7 cellular contexts compared by ENCODE assay signal in the genomic region with DNA sequence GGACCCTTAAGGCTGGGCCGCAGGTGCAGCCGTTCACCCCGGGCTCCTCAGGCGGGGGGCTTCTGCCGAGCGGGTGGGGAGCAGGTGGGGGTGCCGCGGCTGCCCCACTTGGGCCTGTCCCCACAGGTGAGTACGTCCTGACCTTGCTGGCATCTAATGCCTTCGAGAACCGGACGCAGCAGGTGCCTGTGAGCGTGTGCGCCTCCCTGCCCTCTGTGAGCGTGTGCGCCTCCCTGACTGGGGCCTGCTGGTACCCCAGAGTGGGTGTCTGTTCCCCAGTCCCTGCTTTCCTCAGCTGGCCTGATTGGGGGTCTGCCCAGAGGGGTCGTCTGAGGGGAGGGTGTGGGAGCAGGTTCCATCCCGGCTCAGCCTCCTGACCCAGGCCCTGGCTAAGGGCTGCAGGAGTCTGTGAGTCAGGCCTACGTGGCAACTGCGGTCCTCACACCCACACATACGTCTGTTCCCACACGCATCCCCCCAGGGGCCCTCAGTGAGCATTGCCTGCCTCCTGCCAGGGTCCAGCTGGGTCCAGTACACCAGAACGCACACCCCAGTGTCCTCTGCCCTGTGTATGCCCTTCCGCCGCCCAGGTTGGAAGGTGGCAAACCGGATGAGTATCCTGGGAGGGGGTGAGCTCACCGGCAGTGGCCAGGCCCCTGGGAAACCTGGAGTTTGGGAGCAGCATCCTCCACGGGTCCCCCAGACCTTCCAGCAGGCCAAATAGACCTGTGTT. TPM values are rescaled to one million over a fixed set of nuclear protein-coding genes. Genes with fewer than 3 reads are reported as not detected.
DNase-seq lines count a peak whose midpoint lies in the region; ATAC-seq, FAIRE-seq and TF ChIP-seq lines count a peak whose summit lies in the region.
"Not testable (repeated sequence)": the region's sequence is repeated elsewhere in the genome, so short reads cannot be mapped to it uniquely, and the experiment has no call there.

No MANE protein-coding gene starts in this region.

- not testable (repeated sequence) for H3K4me3 ChIP-seq in right lobe of liver, pancreas, spleen

- not testable (repeated sequence) for H3K27me3 Mint-ChIP-seq in HFFc6 (ENCODE audit: insufficient read depth)

- H3K4me1 ChIP-seq in right lobe of liver, pancreas, spleen: not testable (repeated sequence)

- intact Hi-C loops in left cardiac atrium (cut with DNase I); right lobe of liver (cut with DNase I); pancreas (cut with DNase I); spleen (cut with DNase I; ENCODE audit: low total_unique reads): not testable (repeated sequence)

- not testable (repeated sequence) for H3K9me3 ChIP-seq in right lobe of liver, pancreas, spleen

- H3K27ac ChIP-seq in right lobe of liver, pancreas, spleen: not testable (repeated sequence)

- H3K27ac Mint-ChIP-seq in HFFc6 = not testable (repeated sequence)

- not testable (repeated sequence) for FAIRE-seq in pancreas (lab: Jason Lieb, UNC)

- peak in 1 of 2 donors; percentile 18 for ATAC-seq in left cardiac atrium
- ATAC-seq in right lobe of liver, pancreas: not testable (repeated sequence)

- DNase-seq in HFFc6 (peak; percentile 0), left cardiac atrium (peak; percentile 8), right lobe of liver (peak in 2 of 3 donors; percentile 13 to 15), pancreas (peak in 4 of 6 donors; percentile 1 to 31 (median 14)), spleen (peak; percentile 21)
- peak; percentile 0 for DNase-seq in activated CD4-positive, alpha-beta T cell treated with anti-CD3 and anti-CD28 coated beads for 48 hours
- DNase-seq in activated effector memory CD4-positive, alpha-beta T cell treated with anti-CD3 and anti-CD28 coated beads, Interleukin-2, amount 50 U/mL, for 16 hours = peak; percentile 41

- H3K9me3 Mint-ChIP-seq in HFFc6 = not testable (repeated sequence)

- no CpG with 5 or more reads among the region's 28 CpGs for WGBS in right lobe of liver (ENCODE audit: insufficient coverage, low coverage, low lambda C conversion rate, missing lambda C conversion rate)
- 93 to 94% methylated on average over 2 to 5 of the region's 28 CpGs for WGBS in pancreas, 2 donors
- whole genome bisulfite sequencing in spleen, 5 donors = 92 to 100% (median 93%) methylated on average over 1 to 5 of the region's 28 CpGs; no CpG with 5 or more reads in 2 of the 5 donors

- not testable (repeated sequence) for H3K4me3 Mint-ChIP-seq in HFFc6

- H3K36me3 ChIP-seq in right lobe of liver, pancreas, spleen: not testable (repeated sequence)

- TF ChIP-seq POLR2A in right lobe of liver (IDR thresholded peaks at IDR 0.05); spleen (IDR thresholded peaks at IDR 0.05): not testable (repeated sequence)

- not testable (repeated sequence) for H3K27me3 ChIP-seq in right lobe of liver; pancreas; spleen (replicated peaks in 1 of 7)

- TF ChIP-seq CTCF in HFFc6 (IDR thresholded peaks at IDR 0.05); right lobe of liver (IDR thresholded peaks at IDR 0.05); pancreas (IDR thresholded peaks at IDR 0.05); spleen (IDR thresholded peaks at IDR 0.05 in 8 of 11, conservative IDR thresholded peaks at IDR 0.05 in 3 of 11): not testable (repeated sequence)

- H3K4me1 Mint-ChIP-seq in HFFc6 (ENCODE audit: low read depth) = not testable (repeated sequence)

- H3K36me3 Mint-ChIP-seq in HFFc6 (ENCODE audit: low read depth) = not testable (repeated sequence)

RNA-seq across cellular contexts. Expression of a gene that starts 55.1 kb away (rescaled TPM):
- total RNA-seq in HFFc6 (2021; fragmentation: NEBNext Ultra II Directional; extraction: Animal tissue kit (Norgen Biotek cat#: 25700)) = 10 to 100 TPM in 3 of 6 experiments, 1 to 10 TPM in 3; 6.2 to 12.7 (median 9.9) TPM
- total RNA-seq in left cardiac atrium = 1 to 10 TPM; 2.7 to 3.7 TPM
- 1 to 10 TPM; 1.8 to 10.0 (median 3.7) TPM for total RNA-seq in right lobe of liver
- 1 to 10 TPM; 1.6 to 6.6 (median 3.8) TPM for total RNA-seq in pancreas
- polyA plus RNA-seq in pancreas = 10 to 100 TPM; 35.4 to 47.1 TPM
- 10 to 100 TPM in 2 of 7 donors, 1 to 10 TPM in 5; 4.6 to 11.7 (median 7.1) TPM for total RNA-seq in spleen
- polyA plus RNA-seq in spleen = 10 to 100 TPM; 17.4 to 21.4 (median 18.1) TPM
